In the genomic region with DNA sequence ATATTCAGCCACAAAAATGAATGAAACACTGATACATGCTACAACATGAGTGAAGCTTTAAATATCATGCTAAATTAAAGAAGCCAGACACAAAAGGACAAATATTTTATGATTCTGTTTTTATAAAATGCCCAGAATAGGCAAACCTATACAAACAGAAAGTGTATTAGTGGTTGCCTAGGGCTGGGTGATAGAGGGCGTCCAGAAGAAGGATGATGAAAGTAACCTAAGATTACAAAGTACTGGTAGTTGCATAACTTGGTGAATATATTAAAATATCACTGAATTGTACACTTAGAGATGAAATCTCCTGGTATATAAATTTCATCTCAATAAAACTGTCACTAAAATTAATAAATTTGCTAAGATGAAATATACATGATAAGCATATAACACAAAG, we compare ENCODE assay signal across 22 cellular contexts.
"Had no signal": no experiment of that assay in that cellular context is flagged by ENCODE, and none has a peak within 500 bp of the region (broad histone marks: within the 10 kb centered on the region; RNA-seq: fewer than 3 reads in every experiment).

No MANE protein-coding gene starts in this region.

- H3K4me3 ChIP-seq: esophagus muscularis mucosa, ovary, skin epidermis, testis, transverse colon had no signal

- H3K27ac ChIP-seq: esophagus muscularis mucosa, ovary, skin epidermis, testis, transverse colon had no signal

- H3K36me3 ChIP-seq: esophagus muscularis mucosa, ovary, transverse colon had no signal

- ATAC-seq: activated CD8-positive, alpha-beta T cell treated with anti-CD3 and anti-CD28 coated beads for 36 hours; activated naive CD8-positive, alpha-beta T cell treated with anti-CD3 and anti-CD28 coated beads, Interleukin-2, amount 50 U/mL, for 24 hours; left ventricle myocardium superior; sciatic nerve; stimulated activated naive CD8-positive, alpha-beta T cell treated with anti-CD3 and anti-CD28 coated beads, Interleukin-15, Interleukin-2, amounts not matched to agents 100 U/mL and 50 U/mL, for 24 hours had no signal

- DNase-seq: activated B cell treated with CpG ODN at 0.5 μM for 24 hours; activated CD4-positive, alpha-beta T cell treated with anti-CD3 and anti-CD28 coated beads, Interleukin-2, amount 50 U/mL, for 1 hour; activated CD8-positive, alpha-beta T cell treated with anti-CD3 and anti-CD28 coated beads for 36 hours; activated naive CD8-positive, alpha-beta T cell treated with anti-CD3 and anti-CD28 coated beads, Interleukin-2, amount 50 U/mL, for 24 hours; activated T-cell treated with anti-CD3 and anti-CD28 coated beads, Interleukin-2, amount 50 U/mL, for 48 hours; dermis blood vessel endothelial cell; effector CD4-positive, alpha-beta T cell; islet precursor cell; left ventricle myocardium superior; naive B cell; ovary; stimulated activated CD4-positive, alpha-beta T cell treated with anti-CD3 and anti-CD28 coated beads, Interleukin-12 subunit alpha, Interleukin-12 subunit beta, amount 100 ng/mL, for 4 hours; stimulated activated CD4-positive, alpha-beta T cell treated with anti-CD3 and anti-CD28 coated beads, Interleukin-4, amount 100 ng/mL, for 1 hour; stimulated activated naive CD8-positive, alpha-beta T cell treated with anti-CD3 and anti-CD28 coated beads, Interleukin-15, Interleukin-2, amounts not matched to agents 100 U/mL and 50 U/mL, for 24 hours; testis; transverse colon had no signal

- H3K9me3 ChIP-seq: esophagus muscularis mucosa, ovary, testis, transverse colon had no signal

- H3K4me1 ChIP-seq: testis had no signal

- H3K27me3 ChIP-seq: esophagus muscularis mucosa, ovary, testis, transverse colon had no signal

- FAIRE-seq: bronchial epithelial cell, frontal cortex, urothelium cell line had no signal
